Comparison of ENCODE assay signal across 8 cellular contexts in the genomic region with DNA sequence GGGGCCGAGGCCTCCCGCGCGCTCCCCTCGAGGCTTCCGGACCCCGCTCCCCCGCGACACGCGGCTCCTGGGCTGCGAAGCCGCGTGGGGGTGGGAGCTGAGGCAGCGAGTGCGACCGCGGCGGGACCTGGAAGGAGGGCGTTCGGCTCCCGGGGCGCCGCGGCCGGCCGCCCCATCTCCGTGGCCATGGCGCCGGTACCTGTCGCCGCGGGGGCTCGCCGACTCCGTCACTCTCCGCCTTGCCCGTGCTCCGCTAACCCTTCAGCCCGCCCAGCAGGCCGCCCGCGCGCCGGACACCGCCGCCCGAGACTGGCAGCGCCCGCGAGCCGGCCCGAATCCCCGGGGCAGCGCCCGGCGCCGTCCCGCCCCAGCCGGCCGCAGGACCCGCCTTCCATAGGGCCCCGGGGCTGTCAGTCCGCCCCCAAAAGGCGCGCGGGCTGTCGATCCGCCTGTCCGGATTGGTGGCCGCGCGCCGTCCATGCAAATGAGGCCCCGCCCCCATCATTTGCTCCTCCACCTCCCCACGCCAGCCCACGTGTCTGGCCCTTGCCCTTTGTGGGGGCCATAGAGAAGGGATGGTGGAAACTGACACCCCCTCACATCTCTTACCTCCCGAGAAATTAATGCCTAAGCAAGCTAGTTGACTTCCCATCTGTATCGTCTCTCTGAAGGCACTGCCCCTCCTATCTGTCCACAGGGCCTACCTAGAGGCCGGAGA. TPM values are rescaled to one million over a fixed set of nuclear protein-coding genes. Genes with fewer than 3 reads are reported as not detected.
DNase-seq lines count a peak whose midpoint lies in the region; ATAC-seq and TF ChIP-seq lines count a peak whose summit lies in the region.

Gene FKBP5 (minus strand): TSS at position 311 of the 718 bp plus-strand sequence. CDS start 46,091 bp downstream, outside the sequence.

- peak within 1 kb of the TSS; percentile 88 for H3K27ac Mint-ChIP-seq in chondrocyte (ENCODE audit: unreplicated experiment)

- H3K4me3 Mint-ChIP-seq in chondrocyte (ENCODE audit: unreplicated experiment), result peak within 1 kb of the TSS; percentile 81

- peak; percentile 55 for ATAC-seq in GM18508 (IDR thresholded peaks at IDR 0.05; ENCODE audit: insufficient read depth, unreplicated experiment)
- ATAC-seq in HG02981 (IDR thresholded peaks at IDR 0.05; ENCODE audit: unreplicated experiment), result peak; percentile 81

- no peaks in the 10 kb centered on the region for H3K27me3 Mint-ChIP-seq in chondrocyte (ENCODE audit: low read depth)

- H3K4me1 Mint-ChIP-seq in chondrocyte (ENCODE audit: low read depth), result peaks cover 29% of the 10 kb centered on the region

- H3K9me3 Mint-ChIP-seq in chondrocyte (ENCODE audit: low read depth), result no peaks in the 10 kb centered on the region

- H3K36me3 Mint-ChIP-seq in chondrocyte (ENCODE audit: low read depth), result no peaks in the 10 kb centered on the region

- DNase-seq in NCI-H2227 (lab: John Stamatoyannopoulos, UW; ENCODE audit: unreplicated experiment) (peak; percentile 93), chondrocyte (ENCODE audit: low spot score) (peak; percentile 98), kidney glomerular epithelial cell (lab: John Stamatoyannopoulos, UW) (peak; percentile 57)
- peak; percentile 79 to 90 for DNase-seq in activated CD4-positive, alpha-beta T cell treated with anti-CD3 and anti-CD28 coated beads for 24 hours (ENCODE audit: low read depth in 2 of 2)
- peak; percentile 68 to 72 for DNase-seq in stimulated activated CD4-positive, alpha-beta T cell treated with anti-CD3 and anti-CD28 coated beads, Interleukin-1b, Interleukin-23, amount 100 ng/mL, for 1 hour (ENCODE audit: low read depth in 2 of 2)

- peak within 1 kb of the TSS; percentile 93 for H3K27ac ChIP-seq in 22Rv1

- TF ChIP-seq CTCF in 22Rv1 (IDR thresholded peaks at IDR 0.05), result no peak
- TF ChIP-seq CTCF in chondrocyte (IDR thresholded peaks at IDR 0.05), result no peak

RNA-seq across cellular contexts. Expression of gene FKBP5, which starts in this region (rescaled TPM):
- 139 to 237 TPM (median 143 TPM) in 3 replicates for total RNA-seq in chondrocyte

Comparison
In these comparisons a context has a peak if more than half of its experiments do, and no peak if none do; other contexts are left out.
1. Peak in every context shown above with its lines: DNase-seq, ATAC-seq and H3K27ac ChIP-seq.